In genomic region chr10:124278356-124278755, GRCh38 we compare ENCODE assay signal across 26 cellular contexts.
"Had no signal": no experiment of that assay in that cellular context is flagged by ENCODE, and none has a peak within 500 bp of the region (broad histone marks: within the 10 kb centered on the region; RNA-seq: fewer than 3 reads in every experiment).

No MANE protein-coding gene starts in this region.

- DNase-seq: islet precursor cell; kidney glomerular epithelial cell; left cardiac atrium; lower lobe of right lung; mammary epithelial cell; mesenchymal stem cell; nucleus accumbens; stimulated activated CD4-positive, alpha-beta T cell treated with anti-CD3 and anti-CD28 coated beads, Interleukin-12 subunit alpha, Interleukin-12 subunit beta, amount 100 ng/mL, for 4 hours; stimulated activated CD4-positive, alpha-beta T cell treated with anti-CD3 and anti-CD28 coated beads, Interleukin-15, amount 100 ng/mL, for 24 hours; stimulated activated CD4-positive, alpha-beta T cell treated with anti-CD3 and anti-CD28 coated beads, Interleukin-2, amount 100 ng/mL, for 24 hours; stimulated activated CD4-positive, alpha-beta T cell treated with anti-CD3 and anti-CD28 coated beads, Interleukin-4, amount 100 ng/mL, for 1 hour; stimulated activated naive B cell treated with anti-CD40 and anti-IgM and Interleukin-4, amounts not matched to agents 10 μg/mL and 1 μg/mL and 100 μg/mL, for 72 hours; stimulated activated naive CD8-positive, alpha-beta T cell treated with anti-CD3 and anti-CD28 coated beads, Interleukin-15, Interleukin-2, amounts not matched to agents 100 U/mL and 50 U/mL, for 24 hours; stomach; testis; thyroid gland; transverse colon; upper lobe of right lung; uterus had no signal

- H3K4me1 ChIP-seq: lower lobe of right lung, parathyroid adenoma, right atrium auricular region, right lobe of liver, stomach, testis, thyroid gland, transverse colon, upper lobe of right lung, uterus had no signal

- H3K36me3 ChIP-seq: lower lobe of right lung, right atrium auricular region, right lobe of liver, stomach, thyroid gland, transverse colon, upper lobe of right lung, uterus had no signal

- H3K9ac ChIP-seq: parathyroid adenoma had no signal

- ATAC-seq: left cardiac atrium; left lobe of liver; lower lobe of right lung; naive thymus-derived CD8-positive, alpha-beta T cell; right lobe of liver; stimulated activated naive B cell treated with anti-CD40 and anti-IgM and Interleukin-4, amounts not matched to agents 10 μg/mL and 1 μg/mL and 100 μg/mL, for 72 hours; stimulated activated naive CD8-positive, alpha-beta T cell treated with anti-CD3 and anti-CD28 coated beads, Interleukin-15, Interleukin-2, amounts not matched to agents 100 U/mL and 50 U/mL, for 24 hours; upper lobe of right lung had no signal

- H3K4me3 ChIP-seq: hepatocyte, lower lobe of right lung, right atrium auricular region, right lobe of liver, smooth muscle cell, stomach, testis, thyroid gland, transverse colon, upper lobe of right lung, uterus had no signal

- H3K27ac ChIP-seq: hepatocyte, lower lobe of right lung, parathyroid adenoma, right atrium auricular region, right lobe of liver, stomach, testis, thyroid gland, transverse colon, upper lobe of right lung, uterus had no signal

- H3K4me2 ChIP-seq: hepatocyte, smooth muscle cell had no signal

- H3K9me3 ChIP-seq: right lobe of liver, testis, thyroid gland, uterus had no signal

- H3K27me3 ChIP-seq: hepatocyte, right atrium auricular region, right lobe of liver, stomach, testis, thyroid gland, transverse colon, upper lobe of right lung, uterus had no signal

- H2AFZ ChIP-seq: hepatocyte, parathyroid adenoma had no signal
